In the genomic region with DNA sequence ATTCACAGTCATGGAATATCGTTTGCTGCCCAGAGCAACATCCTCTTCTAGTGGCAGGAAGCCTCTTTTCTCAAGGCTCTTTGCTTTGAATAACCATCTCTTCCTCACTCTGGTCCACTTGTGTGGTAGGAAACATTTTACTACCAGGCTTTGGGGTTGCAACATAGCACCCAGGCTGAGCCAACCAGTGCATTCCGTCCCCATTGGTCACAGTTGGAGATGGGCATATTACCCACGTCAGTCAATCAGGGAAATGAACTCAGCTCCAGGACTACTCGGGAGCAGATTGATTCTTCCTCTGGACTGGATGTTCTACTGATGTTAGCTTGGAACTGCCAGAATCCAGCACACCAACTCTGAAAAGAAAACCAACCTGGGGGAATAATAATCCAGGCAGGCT, we compare ENCODE assay signal across 21 cellular contexts. TPM values are rescaled to one million over a fixed set of nuclear protein-coding genes. Genes with fewer than 3 reads are reported as not detected.
A peak's percentile ranks its signal among the peaks of the same experiment; 100 is the strongest.
DNase-seq lines count a peak whose midpoint lies in the region; TF ChIP-seq lines count a peak whose summit lies in the region.
"Had no signal": no experiment of that assay in that cellular context is flagged by ENCODE, and none has a peak within 500 bp of the region (broad histone marks: within the 10 kb centered on the region; RNA-seq: fewer than 3 reads in every experiment).

No MANE protein-coding gene starts in this region.

- no peaks in the 10 kb centered on the region for H3K9me3 ChIP-seq in breast epithelium

- H3K36me3 ChIP-seq in breast epithelium (no peaks in the 10 kb centered on the region), brain microvascular endothelial cell (replicated peaks) (no peaks in the 10 kb centered on the region)
- H3K36me3 ChIP-seq: BLaER1 treated with 17β-estradiol and CSF1 and Interleukin-3, amounts not matched to agents 10 nM and 100 nM had no signal

- H3K4me1 Mint-ChIP-seq in MCF 10A (ENCODE audit: insufficient read depth, unreplicated experiment), result peaks cover 29% of the 10 kb centered on the region

- no TSS peak for BruUV-seq in MCF 10A (replicated peaks; lab: Mats Ljungman, UMichigan)

- no peak for TF ChIP-seq POLR2A in breast epithelium (IDR thresholded peaks at IDR 0.05)

- intact Hi-C loops in MCF 10A (cut with micrococcal nuclease) (loop anchor here (1.0 kb wide), 1 partner anchor 554 kb away; no protein-coding TSS in a partner anchor), breast epithelium (cut with DNase I; ENCODE audit: low total_unique reads) (no loop called here), posterior cingulate gyrus (cut with DNase I) (no loop called here)

- in situ Hi-C loops in brain microvascular endothelial cell (cut with HindIII; ENCODE audit: low pct_ligation_motif_present, low sequenced_read_pairs), result no loop called here

- TF ChIP-seq CTCF in MCF 10A (IDR thresholded peaks at IDR 0.05; ENCODE audit: unreplicated experiment), result no peak
- TF ChIP-seq CTCF in breast epithelium (IDR thresholded peaks at IDR 0.05), result no peak
- TF ChIP-seq CTCF in epithelial cell of esophagus (IDR thresholded peaks at IDR 0.05; ENCODE audit: insufficient read depth, low read depth, low read length, missing control alignments), result no peak
- TF ChIP-seq CTCF in brain microvascular endothelial cell (IDR thresholded peaks at IDR 0.05; ENCODE audit: low read depth, low read length, missing control alignments), result no peak

- H3K4me1 ChIP-seq in breast epithelium, result peaks cover 0 to 3% of the 10 kb centered on the region in 2 donors

- H3K4me3 Mint-ChIP-seq in MCF 10A (ENCODE audit: unreplicated experiment), result no peak overlapping the region
- H3K4me3 Mint-ChIP-seq: CD8-positive, alpha-beta T cell; T-cell had no signal

- H3K27me3 Mint-ChIP-seq in MCF 10A (ENCODE audit: insufficient read depth, unreplicated experiment), result peaks cover 13% of the 10 kb centered on the region

- no peaks in the 10 kb centered on the region for H3K9me3 Mint-ChIP-seq in MCF 10A (ENCODE audit: unreplicated experiment)
- H3K9me3 Mint-ChIP-seq: CD8-positive, alpha-beta T cell had no signal

- POLR2A ChIA-PET in MCF 10A (lab: Yijun Ruan, JAX), result interaction anchor here (0.7 to 1.1 kb wide), 2 partner anchors 24 to 37 kb away, joined by 3 to 4 read pairs; no protein-coding TSS in a partner anchor

- H3K36me3 Mint-ChIP-seq in MCF 10A (ENCODE audit: insufficient read depth, unreplicated experiment), result no peaks in the 10 kb centered on the region
- H3K36me3 Mint-ChIP-seq: CD8-positive, alpha-beta T cell; T-cell had no signal

- H3K27ac ChIP-seq in breast epithelium, result no peak overlapping the region
- H3K27ac ChIP-seq in brain microvascular endothelial cell, result no peak overlapping the region
- H3K27ac ChIP-seq: BLaER1 treated with 17β-estradiol and CSF1 and Interleukin-3, amounts not matched to agents 10 nM and 100 nM had no signal

- H3K4me3 ChIP-seq in breast epithelium (no peak overlapping the region), epithelial cell of esophagus (ENCODE audit: low read length) (no peak overlapping the region), brain microvascular endothelial cell (ENCODE audit: low read depth, low read length) (no peak overlapping the region)
- H3K4me3 ChIP-seq: BLaER1 treated with 17β-estradiol and CSF1 and Interleukin-3, amounts not matched to agents 10 nM and 100 nM had no signal

- H3K27ac Mint-ChIP-seq in MCF 10A (ENCODE audit: low read depth, unreplicated experiment), result peak overlapping the region; percentile 86
- H3K27ac Mint-ChIP-seq: CD8-positive, alpha-beta T cell; T-cell had no signal

- H3K27me3 ChIP-seq in breast epithelium, result peaks cover 0 to 26% of the 10 kb centered on the region in 2 donors
- peaks cover 5% of the 10 kb centered on the region for H3K27me3 ChIP-seq in brain microvascular endothelial cell (replicated peaks)
- H3K27me3 ChIP-seq: BLaER1 treated with 17β-estradiol and CSF1 and Interleukin-3, amounts not matched to agents 10 nM and 100 nM had no signal

- DNase-seq in MCF 10A (ENCODE audit: unreplicated experiment), result peak; percentile 69
- DNase-seq in breast epithelium (ENCODE audit: low spot score in 2 of 2), result no peak
- DNase-seq in NCI-H226, result peak; percentile 8
- peak; percentile 56 for DNase-seq in epithelial cell of esophagus (ENCODE audit: low read depth)
- no peak for DNase-seq in posterior cingulate gyrus
- DNase-seq in UCSD-AML1 (lab: John Stamatoyannopoulos, UW; ENCODE audit: unreplicated experiment), result no peak
- DNase-seq in brain microvascular endothelial cell, result no peak
- DNase-seq: Calu3; CD8-positive, alpha-beta T cell; DMS79; KG1; NCI-H1092 treated with DMSO at 0.1 percent for 48 hours; NCI-H1694; NCI-H2081 treated with DMSO at 0.1 percent for 48 hours; NCI-H345; NCI-H526 treated with DMSO at 0.1 percent for 48 hours; SIG-M5; T-cell had no signal

- CTCF ChIA-PET in MCF 10A (lab: Yijun Ruan, JAX), result interaction anchor here (0.5 to 0.7 kb wide), 3 partner anchors 11 to 112 kb away, joined by 3 to 5 read pairs (median 3); no protein-coding TSS in a partner anchor

RNA-seq across cellular contexts. Expression of a gene that starts 4.2 kb away (rescaled TPM):
- total RNA-seq in MCF 10A (2022) (0.32 and 0.47 TPM in 2 replicates), breast epithelium (1 to 10 TPM in 2 of 3 donors, under 1 TPM in 1; 0.48 to 3.3 (median 1.6) TPM)
- total RNA-seq: Calu3; CD8-positive, alpha-beta T cell; OCI-LY7; RPMI7951; T-cell had no signal

Comparison
In these comparisons a context has a peak if more than half of its experiments do, and no peak if none do; other contexts are left out.
1. DNase-seq: peak in MCF 10A (single experiment), NCI-H226 (single experiment) and epithelial cell of esophagus (single experiment); none in breast epithelium (0 of 2), posterior cingulate gyrus (0 of 10), UCSD-AML1 (single experiment) and brain microvascular endothelial cell (single experiment).